In genomic region chr20:36273414-36274247, GRCh38 we compare ENCODE assay signal across 9 cellular contexts. TPM values are rescaled to one million over a fixed set of nuclear protein-coding genes. Genes with fewer than 3 reads are reported as not detected.
DNase-seq lines count a peak whose midpoint lies in the region; ATAC-seq and TF ChIP-seq lines count a peak whose summit lies in the region.
"Had no signal": no experiment of that assay in that cellular context is flagged by ENCODE, and none has a peak within 500 bp of the region (broad histone marks: within the 10 kb centered on the region; RNA-seq: fewer than 3 reads in every experiment).

No MANE protein-coding gene starts in this region.

- in situ Hi-C loops in GM13977 (cut with MboI; ENCODE audit: low pct_unique_long_range_greater_than_20kb, low sequenced_read_pairs, unreplicated experiment): no loop called here

- H3K9me3 Mint-ChIP-seq in activated T-cell treated with anti-CD3 and anti-CD28 coated beads, Interleukin-2, amount 50 U/mL, for 4 hours: no peaks in the 10 kb centered on the region
- H3K9me3 Mint-ChIP-seq: stimulated activated naive CD8-positive, alpha-beta T cell treated with anti-CD3 and anti-CD28 coated beads, Interleukin-15, Interleukin-2, amounts not matched to agents 100 ng/mL and 50 ng/mL, for 24 hours had no signal

- no peaks in the 10 kb centered on the region for H3K36me3 Mint-ChIP-seq in activated T-cell treated with anti-CD3 and anti-CD28 coated beads, Interleukin-2, amount 50 U/mL, for 4 hours (ENCODE audit: insufficient read depth)

- no peak for ATAC-seq in upper lobe of left lung (ENCODE audit: low FRiP score in 2 of 2)
- ATAC-seq in HG03521 (IDR thresholded peaks at IDR 0.05; ENCODE audit: unreplicated experiment): no peak
- no peak for ATAC-seq in activated T-cell treated with anti-CD3 and anti-CD28 coated beads, Interleukin-2, amount 50 U/mL, for 4 hours

- H3K27me3 Mint-ChIP-seq in activated T-cell treated with anti-CD3 and anti-CD28 coated beads, Interleukin-2, amount 50 U/mL, for 4 hours (ENCODE audit: low read depth): peaks cover 18% of the 10 kb centered on the region

- H3K4me3 ChIP-seq in WERI-Rb-1 (ENCODE audit: low read depth, low read length) (no peak overlapping the region), upper lobe of left lung (no peak overlapping the region)

- H3K4me3 Mint-ChIP-seq in activated T-cell treated with anti-CD3 and anti-CD28 coated beads, Interleukin-2, amount 50 U/mL, for 4 hours: no peak overlapping the region
- H3K4me3 Mint-ChIP-seq: stimulated activated naive CD8-positive, alpha-beta T cell treated with anti-CD3 and anti-CD28 coated beads, Interleukin-15, Interleukin-2, amounts not matched to agents 100 ng/mL and 50 ng/mL, for 24 hours had no signal

- H3K27ac ChIP-seq in WERI-Rb-1 (no peak overlapping the region), upper lobe of left lung (no peak overlapping the region)

- H3K36me3 ChIP-seq in WERI-Rb-1 (no peaks in the 10 kb centered on the region), upper lobe of left lung (no peaks in the 10 kb centered on the region)

- 65 to 70% methylated on average over 14 of the region's 14 CpGs for WGBS in upper lobe of left lung, 2 donors

- no peaks in the 10 kb centered on the region for H3K27me3 ChIP-seq in WERI-Rb-1 (ENCODE audit: insufficient read depth, low read depth, severe bottlenecking)
- H3K27me3 ChIP-seq in upper lobe of left lung: peaks cover 0 to 2% (median 0%) of the 10 kb centered on the region in 4 donors

- H3K9me3 ChIP-seq in WERI-Rb-1 (ENCODE audit: severe bottlenecking) (no peaks in the 10 kb centered on the region), upper lobe of left lung (no peaks in the 10 kb centered on the region)

- no peaks in the 10 kb centered on the region for H3K4me1 ChIP-seq in upper lobe of left lung

- H3K4me1 Mint-ChIP-seq in activated T-cell treated with anti-CD3 and anti-CD28 coated beads, Interleukin-2, amount 50 U/mL, for 4 hours (ENCODE audit: low read depth): no peaks in the 10 kb centered on the region

- TF ChIP-seq CTCF in GM13977 (IDR thresholded peaks at IDR 0.05; ENCODE audit: extremely low read depth, insufficient read depth, missing control alignments): peak; percentile 32
- peak; percentile 48 for TF ChIP-seq CTCF in WERI-Rb-1 (IDR thresholded peaks at IDR 0.05; ENCODE audit: low read depth, low read length)
- no peak for TF ChIP-seq CTCF in upper lobe of left lung (IDR thresholded peaks at IDR 0.05)

- TF ChIP-seq EP300 in upper lobe of left lung (IDR thresholded peaks at IDR 0.05): no peak

- TF ChIP-seq POLR2A in upper lobe of left lung (IDR thresholded peaks at IDR 0.05): no peak

- DNase-seq in AG20443 (ENCODE audit: low spot score) (peak; percentile 58), GM13977 (ENCODE audit: low spot score) (peak; percentile 52), WERI-Rb-1 (peak; percentile 23), inferior parietal cortex (ENCODE audit: extremely low spot score) (peak; percentile 32), upper lobe of left lung (no peak), T-helper 9 cell (no peak)
- no peak for DNase-seq in activated T-cell treated with anti-CD3 and anti-CD28 coated beads, Interleukin-2, amount 50 U/mL, for 4 hours

RNA-seq across cellular contexts. Expression of gene DLGAP4, which starts 32.5 kb away (rescaled TPM):
- 10 to 100 TPM; 31.5 to 92.0 (median 49.9) TPM for total RNA-seq in upper lobe of left lung
- total RNA-seq in activated T-cell treated with anti-CD3 and anti-CD28 coated beads, Interleukin-2, amount 50 U/mL, for 4 hours: 10 to 100 TPM; 11.6 to 18.4 (median 12.3) TPM

RNA-seq across cellular contexts. Expression of gene AAR2, which starts 37.4 kb away (rescaled TPM):
- total RNA-seq in upper lobe of left lung: 10 to 100 TPM; 19.9 to 42.0 (median 25.3) TPM
- 10 to 100 TPM; 43.8 to 47.8 (median 45.6) TPM for total RNA-seq in activated T-cell treated with anti-CD3 and anti-CD28 coated beads, Interleukin-2, amount 50 U/mL, for 4 hours

Comparison
In these comparisons a context has a peak if more than half of its experiments do, and no peak if none do; other contexts are left out.
1. DNase-seq: peak in AG20443 (single experiment), GM13977 (single experiment), WERI-Rb-1 (single experiment) and inferior parietal cortex (single experiment); none in upper lobe of left lung (0 of 2), T-helper 9 cell (single experiment) and activated T-cell treated with anti-CD3 and anti-CD28 coated beads, Interleukin-2, amount 50 U/mL, for 4 hours (single experiment).
2. CTCF ChIP-seq: peak in GM13977 (single experiment) and WERI-Rb-1 (single experiment); none in upper lobe of left lung (0 of 6).